Comparison of ENCODE assay signal across 20 cellular contexts in the genomic region with DNA sequence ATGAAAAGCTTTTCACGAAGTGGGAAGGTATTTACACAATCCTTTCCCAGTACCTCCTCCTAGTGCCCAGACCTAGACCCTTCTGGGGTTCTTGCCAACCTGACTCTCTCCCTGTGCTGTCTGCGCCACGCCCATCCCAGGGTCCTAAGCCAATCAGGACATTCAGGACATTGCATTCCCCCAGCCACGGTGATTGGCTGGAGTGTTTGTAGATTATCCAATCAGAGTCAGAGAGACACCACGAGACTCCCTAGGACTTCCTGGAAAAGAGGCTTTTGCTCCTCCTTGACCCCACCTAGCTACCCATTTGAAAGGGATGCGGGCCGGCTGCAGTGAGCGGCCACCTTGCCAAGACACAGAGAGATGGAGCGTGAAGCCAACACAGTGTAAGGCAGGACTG. TPM values are rescaled to one million over a fixed set of nuclear protein-coding genes. Genes with fewer than 3 reads are reported as not detected.
DNase-seq lines count a peak whose midpoint lies in the region; TF ChIP-seq lines count a peak whose summit lies in the region.
"Had no signal": no experiment of that assay in that cellular context is flagged by ENCODE, and none has a peak within 500 bp of the region (broad histone marks: within the 10 kb centered on the region; RNA-seq: fewer than 3 reads in every experiment).

No MANE protein-coding gene starts in this region.

- H2BK12ac ChIP-seq in mesenchymal stem cell (ENCODE audit: low read length in 2 of 2): no peak overlapping the region

- H2BK5ac ChIP-seq in mesenchymal stem cell (ENCODE audit: low read depth, low read length, poor library complexity, severe bottlenecking): no peak overlapping the region

- H3K4me1 ChIP-seq in testis (no peaks in the 10 kb centered on the region), mesenchymal stem cell (ENCODE audit: control insufficient read depth, insufficient read depth, low read depth, low read length) (no peaks in the 10 kb centered on the region)
- H3K4me1 ChIP-seq: colonic mucosa, tibial nerve had no signal

- no peaks in the 10 kb centered on the region for H3K79me1 ChIP-seq in mesenchymal stem cell (replicated peaks; ENCODE audit: low read length, poor library complexity, severe bottlenecking)

- H3K14ac ChIP-seq in mesenchymal stem cell (ENCODE audit: low read length in 2 of 2): no peak overlapping the region

- H3K4ac ChIP-seq in mesenchymal stem cell (ENCODE audit: low read depth in 1 of 2, low read length in 2 of 2): no peak overlapping the region

- H4K8ac ChIP-seq in mesenchymal stem cell (ENCODE audit: low read length): no peak overlapping the region

- DNase-seq in activated effector memory CD4-positive, alpha-beta T cell treated with anti-CD3 and anti-CD28 coated beads, Interleukin-2, amount 50 U/mL, for 16 hours: peak; percentile 46
- DNase-seq in activated effector memory CD4-positive, alpha-beta T cell treated with Interleukin-2 at 50 U/mL for 16 hours: no peak
- DNase-seq in M059J (ENCODE audit: low read depth) (peak; percentile 51), amniotic epithelial cell (ENCODE audit: low read depth) (peak; percentile 7), testis (peak; percentile 77), GM19240 (ENCODE audit: insufficient read length, low spot score) (no peak), mesenchymal stem cell (no peak)
- DNase-seq in NK-92 treated with Interleukin-12 subunit alpha and Interleukin-12 subunit beta, amount 100 ng/mL, for 24 hours (lab: John Stamatoyannopoulos, UW): no peak
- DNase-seq: activated CD4-positive, alpha-beta T cell treated with anti-CD3 and anti-CD28 coated beads, Interleukin-2, amount 50 U/mL, for 4 hours; activated T-cell treated with anti-CD3 and anti-CD28 coated beads, Interleukin-2, amount 50 U/mL, for 72 hours; anterior cingulate cortex; colonic mucosa; DMS153; kidney glomerular epithelial cell; MM.1S; nucleus accumbens; SK-N-SH had no signal

- no peak overlapping the region for H3K18ac ChIP-seq in mesenchymal stem cell (ENCODE audit: low read depth in 1 of 2, low read length in 2 of 2)

- WGBS in testis, 2 donors: 62 to 76% methylated on average over 9 of the region's 9 CpGs
- 67% methylated on average over 9 of the region's 9 CpGs for WGBS in mesenchymal stem cell

- no peak overlapping the region for H3K4me2 ChIP-seq in mesenchymal stem cell (ENCODE audit: low read length, poor library complexity, severe bottlenecking)
- H3K4me2 ChIP-seq: SK-N-SH had no signal

- H4K91ac ChIP-seq in mesenchymal stem cell (ENCODE audit: low read length): no peak overlapping the region

- no peak for TF ChIP-seq POLR2A in testis (IDR thresholded peaks at IDR 0.05)

- H3K36me3 ChIP-seq in testis (ENCODE audit: low read depth, missing control alignments) (no peaks in the 10 kb centered on the region), mesenchymal stem cell (ENCODE audit: control insufficient read depth in 1 of 2, insufficient read depth in 2 of 2, low read depth in 1 of 2, low read length in 2 of 2) (no peaks in the 10 kb centered on the region)
- H3K36me3 ChIP-seq: colonic mucosa, tibial nerve had no signal

- intact Hi-C loops in testis (cut with DNase I; ENCODE audit: low total_unique reads): no loop called here

- H3K27ac ChIP-seq in testis (no peak overlapping the region), mesenchymal stem cell (ENCODE audit: low read length, poor library complexity, severe bottlenecking) (no peak overlapping the region)
- H3K27ac ChIP-seq: colonic mucosa, HL-60, tibial nerve had no signal

- H2AFZ ChIP-seq in mesenchymal stem cell (ENCODE audit: low read depth, low read length): no peak overlapping the region

- H3K9ac ChIP-seq in mesenchymal stem cell (ENCODE audit: low read length): no peak overlapping the region
- H3K9ac ChIP-seq: SK-N-SH had no signal

- H3K9me3 ChIP-seq in testis: no peaks in the 10 kb centered on the region
- no peaks in the 10 kb centered on the region for H3K9me3 ChIP-seq in mesenchymal stem cell (ENCODE audit: control insufficient read depth, low read length)
- H3K9me3 ChIP-seq: colonic mucosa, SK-N-SH, tibial nerve had no signal

- H3K23ac ChIP-seq in mesenchymal stem cell (ENCODE audit: low read length in 2 of 2): no peak overlapping the region

- H2BK120ac ChIP-seq in mesenchymal stem cell (ENCODE audit: low read depth, low read length): no peak overlapping the region

- H2AK5ac ChIP-seq in mesenchymal stem cell (ENCODE audit: low read length, severe bottlenecking): no peak overlapping the region

- H3K27me3 ChIP-seq in testis (no peaks in the 10 kb centered on the region), mesenchymal stem cell (ENCODE audit: control insufficient read depth in 1 of 2, insufficient read depth in 1 of 2, low read length in 2 of 2) (peaks cover 34 to 47% of the 10 kb centered on the region in 2 experiments)
- H3K27me3 ChIP-seq: colonic mucosa, tibial nerve had no signal

- TF ChIP-seq CTCF in testis (IDR thresholded peaks at IDR 0.05): no peak

- H3K4me3 ChIP-seq in testis (peak overlapping the region; percentile 20 to 32), mesenchymal stem cell (ENCODE audit: insufficient read depth in 1 of 2, low read depth in 1 of 2, low read length in 2 of 2) (no peak overlapping the region)
- H3K4me3 ChIP-seq: colonic mucosa, tibial nerve had no signal

- H2BK15ac ChIP-seq in mesenchymal stem cell (ENCODE audit: low read depth, poor library complexity, severe bottlenecking): no peak overlapping the region

RNA-seq across cellular contexts. Expression of a gene that starts 3.5 kb away (rescaled TPM):
- total RNA-seq in M059J (2014; rRNA removed; shearing (Covaris generic)): not detected in 2 replicates
- under 1 TPM; 0.19 to 0.39 TPM for total RNA-seq in testis
- polyA plus RNA-seq in testis (ENCODE audit: insufficient read depth, low read depth, low replicate concordance): not detected
- polyA plus RNA-seq in mesenchymal stem cell (2013, experiment 1 of 2): not detected
- not detected for polyA plus RNA-seq in mesenchymal stem cell (2013, experiment 2 of 2)
- total RNA-seq: activated T-cell treated with anti-CD3 and anti-CD28 coated beads, Interleukin-2, amount 50 U/mL, for 72 hours; colonic mucosa; epithelial cell of proximal tubule; tibial nerve had no signal
- polyA plus RNA-seq: SK-N-SH had no signal

RNA-seq across cellular contexts. Expression of a gene that starts 18.7 kb away (rescaled TPM):
- total RNA-seq in M059J (2014; rRNA removed; shearing (Covaris generic)): not detected in 2 replicates
- total RNA-seq in testis: 10 to 100 TPM; 34.4 to 47.3 TPM
- polyA plus RNA-seq in testis (ENCODE audit: insufficient read depth, low read depth, low replicate concordance): 17.7 TPM
- not detected for polyA plus RNA-seq in mesenchymal stem cell (2013, experiment 1 of 2)
- polyA plus RNA-seq in mesenchymal stem cell (2013, experiment 2 of 2): not detected
- total RNA-seq: epithelial cell of proximal tubule had no signal

RNA-seq across cellular contexts. Expression of a gene that starts 29.5 kb away (rescaled TPM):
- total RNA-seq in M059J (2014; rRNA removed; shearing (Covaris generic)): not detected in 2 replicates
- total RNA-seq in testis: under 1 TPM in 1 of 2 donors, not detected in 1; 0.25 TPM
- polyA plus RNA-seq in testis (ENCODE audit: insufficient read depth, low read depth, low replicate concordance): 0.09 TPM
- polyA plus RNA-seq in mesenchymal stem cell (2013, experiment 1 of 2): 0.01 TPM
- polyA plus RNA-seq in mesenchymal stem cell (2013, experiment 2 of 2): 0.01 TPM
- total RNA-seq: activated T-cell treated with anti-CD3 and anti-CD28 coated beads, Interleukin-2, amount 50 U/mL, for 72 hours; colonic mucosa; epithelial cell of proximal tubule; tibial nerve had no signal
- polyA plus RNA-seq: SK-N-SH had no signal

Comparison
In these comparisons a context has a peak if more than half of its experiments do, and no peak if none do; other contexts are left out.
1. DNase-seq: peak in activated effector memory CD4-positive, alpha-beta T cell treated with anti-CD3 and anti-CD28 coated beads, Interleukin-2, amount 50 U/mL, for 16 hours (single experiment), M059J (single experiment), amniotic epithelial cell (single experiment) and testis (single experiment); none in activated effector memory CD4-positive, alpha-beta T cell treated with Interleukin-2 at 50 U/mL for 16 hours (single experiment), GM19240 (single experiment), NK-92 treated with Interleukin-12 subunit alpha and Interleukin-12 subunit beta, amount 100 ng/mL, for 24 hours (single experiment) and mesenchymal stem cell (single experiment).
2. H3K4me3 ChIP-seq: peak in testis (2 of 2); none in mesenchymal stem cell (0 of 2).
3. RNA of a gene that starts 18.7 kb away (total RNA-seq): 34.4 to 47.3 TPM in testis; not detected in M059J; every median in the first group is over 10 times any median in the second.